ENCODE assay signal across 9 cellular contexts in genomic region chr15:92908369-92909057, GRCh38. TPM values are rescaled to one million over a fixed set of nuclear protein-coding genes. Genes with fewer than 3 reads are reported as not detected.
DNase-seq lines count a peak whose midpoint lies in the region; ATAC-seq, FAIRE-seq and TF ChIP-seq lines count a peak whose summit lies in the region.
"Had no signal": no experiment of that assay in that cellular context is flagged by ENCODE, and none has a peak within 500 bp of the region (broad histone marks: within the 10 kb centered on the region; RNA-seq: fewer than 3 reads in every experiment).

No MANE protein-coding gene starts in this region.

- no peak for TF ChIP-seq EP300 in A549 (IDR thresholded peaks at IDR 0.05)

- CTCF ChIA-PET in A549 (lab: Yijun Ruan, JAX) (interaction anchor here (0.7 to 9.5 kb wide), 10 partner anchors 10 to 113 kb away, joined by 3 to 98 read pairs (median 4); no protein-coding TSS in a partner anchor), MCF 10A (lab: Yijun Ruan, JAX) (interaction anchor here (0.5 to 3.9 kb wide), 9 partner anchors 8 to 818 kb away, joined by 3 to 24 read pairs (median 6); no protein-coding TSS in a partner anchor)
- CTCF ChIA-PET in naive thymus-derived CD4-positive, alpha-beta T cell (lab: Charles Lee), result interaction anchor here (1.1 to 4.6 kb wide), 7 partner anchors 8 to 112 kb away, joined by 3 to 35 read pairs (median 7); partner anchors contain the start of gene CHD2

- H3K27ac Mint-ChIP-seq in IgD-negative memory B cell (peak overlapping the region; percentile 91 to 100 (median 91)), MCF 10A (ENCODE audit: low read depth, unreplicated experiment) (peak overlapping the region; percentile 99)
- peak overlapping the region; percentile 96 to 100 (median 100) for H3K27ac Mint-ChIP-seq in naive thymus-derived CD4-positive, alpha-beta T cell

- TF ChIP-seq POLR2A in A549 (IDR thresholded peaks at IDR 0.05; ENCODE audit: low read length), result no peak
- TF ChIP-seq POLR2A in erythroblast (IDR thresholded peaks at IDR 0.05; ENCODE audit: low read length), result no peak

- DNase-seq in A549 (ENCODE audit: low read depth in 1 of 2, low spot score in 1 of 2) (no peak), MCF 10A (ENCODE audit: unreplicated experiment) (no peak), erythroblast (lab: John Stamatoyannopoulos, UW) (no peak), epidermal melanocyte (ENCODE audit: insufficient read length, low spot score) (no peak), DMS 273 (lab: John Stamatoyannopoulos, UW; ENCODE audit: unreplicated experiment) (no peak)
- no peak for DNase-seq in naive thymus-derived CD4-positive, alpha-beta T cell
- DNase-seq in effector CD4-positive, alpha-beta T cell, result no peak

- FAIRE-seq in A549 (lab: Jason Lieb, UNC), result no peak
- FAIRE-seq: urothelium cell line had no signal

- H3K9me3 Mint-ChIP-seq in IgD-negative memory B cell (peaks cover 0 to 1% (median 0%) of the 10 kb centered on the region in 3 donors), MCF 10A (ENCODE audit: unreplicated experiment) (no peaks in the 10 kb centered on the region)
- peaks cover 0 to 3% (median 0%) of the 10 kb centered on the region in 11 donors for H3K9me3 Mint-ChIP-seq in naive thymus-derived CD4-positive, alpha-beta T cell

- intact Hi-C loops in MCF 10A (cut with micrococcal nuclease), result no loop called here
- intact Hi-C loops in naive thymus-derived CD4-positive, alpha-beta T cell (cut with micrococcal nuclease), result loop anchor here (10.0 kb wide), 1 partner anchor 1054 kb away; the partner anchor contains the start of gene SLCO3A1 (in 2 of the 2)

- 52% methylated on average over 8 of the region's 8 CpGs for WGBS in A549 (ENCODE audit: missing lambda C conversion rate)

- H3K4me1 Mint-ChIP-seq in IgD-negative memory B cell (peaks cover 66 to 80% (median 68%) of the 10 kb centered on the region in 3 donors), MCF 10A (ENCODE audit: insufficient read depth, unreplicated experiment) (peaks cover 55% of the 10 kb centered on the region)
- H3K4me1 Mint-ChIP-seq in naive thymus-derived CD4-positive, alpha-beta T cell, result peaks cover 64 to 94% (median 89%) of the 10 kb centered on the region in 7 donors

- peaks cover 12% of the 10 kb centered on the region for H3K36me3 Mint-ChIP-seq in IgD-negative memory B cell
- peaks cover 90% of the 10 kb centered on the region for H3K36me3 Mint-ChIP-seq in MCF 10A (ENCODE audit: insufficient read depth, unreplicated experiment)
- peaks cover 0 to 55% (median 16%) of the 10 kb centered on the region in 5 donors for H3K36me3 Mint-ChIP-seq in naive thymus-derived CD4-positive, alpha-beta T cell

- no TSS peak for BruUV-seq in MCF 10A (replicated peaks; lab: Mats Ljungman, UMichigan)

- H3K4me1 ChIP-seq in A549, result peaks cover 81% of the 10 kb centered on the region
- peaks cover 79 to 80% of the 10 kb centered on the region in 2 donors for H3K4me1 ChIP-seq in naive thymus-derived CD4-positive, alpha-beta T cell (ENCODE audit: control insufficient read depth in 2 of 2, insufficient read depth in 2 of 2, low read length in 2 of 2)

- POLR2A ChIA-PET in A549 (lab: Yijun Ruan, JAX) (interaction anchor here (0.6 to 11.1 kb wide), 9 partner anchors 8 to 107 kb away, joined by 3 to 374 read pairs (median 7); partner anchors contain the start of gene CHD2), MCF 10A (lab: Yijun Ruan, JAX) (interaction anchor here (1.1 to 11.6 kb wide), 13 partner anchors 8 to 1042 kb away, joined by 3 to 850 read pairs (median 18); partner anchors contain the start of gene CHD2)
- POLR2A ChIA-PET in naive thymus-derived CD4-positive, alpha-beta T cell (lab: Charles Lee), result interaction anchor here (0.6 to 15.9 kb wide), 14 partner anchors 8 to 110 kb away, joined by 3 to 762 read pairs (median 6); partner anchors contain the start of gene CHD2

- no peaks in the 10 kb centered on the region for H3K27me3 ChIP-seq in naive thymus-derived CD4-positive, alpha-beta T cell (ENCODE audit: control insufficient read depth in 2 of 2, insufficient read depth in 2 of 2, low read length in 2 of 2)

- H3K4me3 ChIP-seq in A549, result peak overlapping the region; percentile 56
- peak overlapping the region; percentile 33 for H3K4me3 ChIP-seq in naive thymus-derived CD4-positive, alpha-beta T cell (ENCODE audit: low read length)

- H3K36me3 ChIP-seq in naive thymus-derived CD4-positive, alpha-beta T cell (ENCODE audit: control insufficient read depth in 2 of 3, insufficient read depth in 3 of 3, low read length in 3 of 3), result no peaks in the 10 kb centered on the region

- H3K27ac ChIP-seq in A549, result peak overlapping the region; percentile 88 to 91
- peak overlapping the region; percentile 97 for H3K27ac ChIP-seq in naive thymus-derived CD4-positive, alpha-beta T cell (ENCODE audit: low read depth, low read length)

- H3K9me3 ChIP-seq in A549, result no peaks in the 10 kb centered on the region
- no peaks in the 10 kb centered on the region for H3K9me3 ChIP-seq in naive thymus-derived CD4-positive, alpha-beta T cell (ENCODE audit: control insufficient read depth in 2 of 3, low read length in 3 of 3)

- H3K27me3 Mint-ChIP-seq in IgD-negative memory B cell (no peaks in the 10 kb centered on the region), MCF 10A (ENCODE audit: insufficient read depth, unreplicated experiment) (no peaks in the 10 kb centered on the region)
- no peaks in the 10 kb centered on the region for H3K27me3 Mint-ChIP-seq in naive thymus-derived CD4-positive, alpha-beta T cell

- H3K4me3 Mint-ChIP-seq in IgD-negative memory B cell, result peak overlapping the region; percentile 54 to 90 (median 82)
- H3K4me3 Mint-ChIP-seq in MCF 10A (ENCODE audit: unreplicated experiment), result peak overlapping the region; percentile 91
- peak overlapping the region; percentile 79 to 100 (median 94) for H3K4me3 Mint-ChIP-seq in naive thymus-derived CD4-positive, alpha-beta T cell

- no peak for ATAC-seq in A549
- no peak for ATAC-seq in naive thymus-derived CD4-positive, alpha-beta T cell

- TF ChIP-seq RAD21 in A549 (conservative IDR thresholded peaks at IDR 0.05 in 1 of 2, IDR thresholded peaks at IDR 0.05 in 1 of 2), result no peak

- H3K4me2 ChIP-seq in A549, result peak overlapping the region; percentile 96

- TF ChIP-seq CTCF in A549 (IDR thresholded peaks at IDR 0.05) (no peak), MCF 10A (IDR thresholded peaks at IDR 0.05; ENCODE audit: unreplicated experiment) (no peak)

TF ChIP-seq in A549, 52 proteins besides CTCF, POLR2A, EP300 and RAD21:
- no peak for TF ChIP-seq RCOR1 (IDR thresholded peaks at IDR 0.05; ENCODE audit: low read depth, low read length)
- TF ChIP-seq ZC3H11A (IDR thresholded peaks at IDR 0.05), result peak; percentile 6; the same call in 1 of the 2 replicates
- 0 out of 2 replicates have a peak, but pooled peaks have one; percentile 36 for TF ChIP-seq HOXB5 (CRISPR knock-in tag; IDR thresholded peaks at IDR 0.05)

RNA-seq across cellular contexts. Expression of gene CHD2, which starts 8.4 kb away (rescaled TPM):
- 68.2 and 88.1 TPM in 2 replicates for polyA plus RNA-seq in A549 (2011; rRNA removed)
- 19.7 and 19.8 TPM in 2 replicates for polyA plus RNA-seq in A549 (2012; cell fraction: cytosol; rRNA removed)
- polyA plus RNA-seq in A549 (2012; cell fraction: nucleus; rRNA removed), result 42.4 and 67.4 TPM in 2 replicates
- 29.5 to 30.2 TPM (median 29.5 TPM) in 3 replicates for polyA plus RNA-seq in A549 (2017; fragmentation: RNase III; extraction: RNeasy Plus Mini Kit Qiagen cat#74134 plus additional on column Dnase treatment)
- polyA minus RNA-seq in A549 (2011; rRNA and poly(A)+ RNA removed), result 127 and 129 TPM in 2 replicates
- 131 TPM for polyA plus RNA-seq in IgD-negative memory B cell
- 129 and 148 TPM in 2 replicates for total RNA-seq in MCF 10A (2022)
- 100 to 1,000 TPM; 144 to 492 (median 393) TPM for total RNA-seq in naive thymus-derived CD4-positive, alpha-beta T cell
- polyA plus RNA-seq in naive thymus-derived CD4-positive, alpha-beta T cell, result 100 to 1,000 TPM in 1 of 2 donors, 10 to 100 TPM in 1; 70.0 to 103 TPM
